ENCODE assay signal across 19 cellular contexts in the genomic region with DNA sequence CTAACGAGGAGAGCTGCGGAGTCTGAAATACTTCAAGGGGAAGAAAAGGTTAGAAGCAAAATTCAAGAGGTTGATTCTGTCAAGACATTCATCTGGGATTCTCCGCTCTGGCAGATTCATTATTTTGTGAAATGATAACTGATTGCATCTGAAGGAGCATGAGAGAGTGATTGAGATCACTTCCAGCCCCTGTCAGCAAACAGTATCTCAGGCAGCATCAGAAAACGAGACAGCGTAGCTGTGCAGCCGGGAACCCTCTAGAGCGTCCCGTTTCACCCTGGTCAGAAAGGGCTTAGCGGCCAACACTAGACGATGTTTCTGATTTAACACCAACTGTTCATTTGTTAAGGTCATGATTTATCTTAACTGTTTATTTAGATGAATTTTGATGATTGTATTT.
"Had no signal": no experiment of that assay in that cellular context is flagged by ENCODE, and none has a peak within 500 bp of the region (broad histone marks: within the 10 kb centered on the region; RNA-seq: fewer than 3 reads in every experiment).

No MANE protein-coding gene starts in this region.

- H3K4me3 ChIP-seq: heart right ventricle, left ventricle myocardium inferior, lung, neural progenitor cell, ovary, smooth muscle cell, tibial artery, upper lobe of left lung, uterus had no signal

- ATAC-seq: foreskin keratinocyte, heart right ventricle, left cardiac atrium, natural killer cell, right cardiac atrium had no signal

- H3K36me3 Mint-ChIP-seq: immature natural killer cell, natural killer cell, neural progenitor cell had no signal

- H3K27me3 ChIP-seq: foreskin keratinocyte, neural progenitor cell, ovary, upper lobe of left lung, uterus had no signal

- DNase-seq: cerebellar nuclear complex; foreskin keratinocyte; heart right ventricle; immature natural killer cell; left cardiac atrium; left ventricle myocardium inferior; natural killer cell; nucleus accumbens; ovary; right cardiac atrium; stimulated activated CD4-positive, alpha-beta T cell treated with anti-CD3 and anti-CD28 coated beads, Interleukin-2, amount 100 ng/mL, for 48 hours; stimulated activated naive CD4-positive, alpha-beta T cell treated with Interleukin-2 at 50 U/mL for 16 hours; tibial artery; upper lobe of left lung; uterus had no signal

- H3K27ac Mint-ChIP-seq: dendritic cell treated with granulocyte-macrophage colony-stimulating factor and Interleukin-4, amounts not matched to agents 40 ng/mL and 50 ng/mL, for 4 days; immature natural killer cell; natural killer cell; neural progenitor cell had no signal

- H3K27ac ChIP-seq: foreskin keratinocyte, heart right ventricle, left ventricle myocardium inferior, neural progenitor cell, ovary, tibial artery, upper lobe of left lung, uterus had no signal

- H3K4me3 Mint-ChIP-seq: dendritic cell treated with granulocyte-macrophage colony-stimulating factor and Interleukin-4, amounts not matched to agents 40 ng/mL and 50 ng/mL, for 4 days; immature natural killer cell; natural killer cell; neural progenitor cell had no signal

- H3K4me1 Mint-ChIP-seq: immature natural killer cell, natural killer cell, neural progenitor cell had no signal

- H3K9me3 Mint-ChIP-seq: dendritic cell treated with granulocyte-macrophage colony-stimulating factor and Interleukin-4, amounts not matched to agents 40 ng/mL and 50 ng/mL, for 4 days; natural killer cell; neural progenitor cell had no signal
